1 cellular context compared by ENCODE assay signal in genomic region chr19:5563008-5563431, GRCh38.
TF ChIP-seq lines count a peak whose summit lies in the region.

No MANE protein-coding gene starts in this region.

TF ChIP-seq in GM23338, 12 proteins besides CTCF, POLR2A, EP300 and RAD21:
- TF ChIP-seq ZNF462 (CRISPR knock-in tag; IDR thresholded peaks at IDR 0.05) = no peak
- TF ChIP-seq CREB1 (CRISPR knock-in tag; IDR thresholded peaks at IDR 0.05; ENCODE audit: low read depth) = no peak
- TF ChIP-seq JUNB (IDR thresholded peaks at IDR 0.05; ENCODE audit: unreplicated experiment) = no peak
